In genomic region chr16:8923199-8923598, GRCh38 we compare ENCODE assay signal across 21 cellular contexts. TPM values are rescaled to one million over a fixed set of nuclear protein-coding genes. Genes with fewer than 3 reads are reported as not detected.
"Had no signal": no experiment of that assay in that cellular context is flagged by ENCODE, and none has a peak within 500 bp of the region (broad histone marks: within the 10 kb centered on the region; RNA-seq: fewer than 3 reads in every experiment).

No MANE protein-coding gene starts in this region.

- H3K4me1 ChIP-seq: breast epithelium had no signal

- DNase-seq: activated CD4-positive, alpha-beta T cell treated with anti-CD3 and anti-CD28 coated beads, Interleukin-2, amount 50 U/mL, for 4 hours; activated gamma-delta T cell treated with Interleukin-2 at 50 U/mL for 16 hours; activated naive CD8-positive, alpha-beta T cell treated with anti-CD3 and anti-CD28 coated beads, Interleukin-2, amount 10 ng/mL, durations not matched to agents 7 days and 5 days; activated T-cell treated with anti-CD3 and anti-CD28 coated beads, Interleukin-2, amount 50 U/mL, for 48 hours; aorta; effector CD4-positive, alpha-beta T cell; left cardiac atrium; mucosa of descending colon; naive thymus-derived CD8-positive, alpha-beta T cell; psoas muscle; stimulated activated CD4-positive, alpha-beta T cell treated with anti-CD3 and anti-CD28 coated beads, Interleukin-4, amount 100 ng/mL, for 1 hour; stimulated activated CD8-positive, alpha-beta memory T cell treated with anti-CD3 and anti-CD28 coated beads, Interleukin-4, amount 100 ng/mL, for 48 hours; stimulated activated naive CD8-positive, alpha-beta T cell treated with anti-CD3 and anti-CD28 coated beads, Interleukin-15, amount 100 ng/mL, for 72 hours had no signal

- ATAC-seq: left cardiac atrium; mucosa of descending colon; naive thymus-derived CD8-positive, alpha-beta T cell; psoas muscle; SK-N-SH treated with all-trans-retinoic acid at 6 μM for 48 hours; stimulated activated naive CD8-positive, alpha-beta T cell treated with anti-CD3 and anti-CD28 coated beads, Interleukin-15, amount 100 ng/mL, for 72 hours had no signal

- H3K27ac ChIP-seq: breast epithelium, psoas muscle had no signal

- H3K27ac Mint-ChIP-seq: activated naive CD8-positive, alpha-beta T cell treated with anti-CD3 and anti-CD28 coated beads, Interleukin-2, amount 10 ng/mL, durations not matched to agents 7 days and 5 days; naive thymus-derived CD8-positive, alpha-beta T cell; stimulated activated naive CD8-positive, alpha-beta T cell treated with anti-CD3 and anti-CD28 coated beads, Interleukin-15, amount 100 ng/mL, for 72 hours had no signal

- FAIRE-seq: colon had no signal

- H3K27me3 ChIP-seq: breast epithelium had no signal

- H3K9me3 Mint-ChIP-seq: activated naive CD8-positive, alpha-beta T cell treated with anti-CD3 and anti-CD28 coated beads, Interleukin-2, amount 10 ng/mL, durations not matched to agents 7 days and 5 days; naive thymus-derived CD8-positive, alpha-beta T cell; stimulated activated naive CD8-positive, alpha-beta T cell treated with anti-CD3 and anti-CD28 coated beads, Interleukin-15, amount 100 ng/mL, for 72 hours had no signal

- H3K9me3 ChIP-seq: breast epithelium, mucosa of descending colon, psoas muscle had no signal

- H3K27me3 Mint-ChIP-seq: activated naive CD8-positive, alpha-beta T cell treated with anti-CD3 and anti-CD28 coated beads, Interleukin-2, amount 10 ng/mL, durations not matched to agents 7 days and 5 days; naive thymus-derived CD8-positive, alpha-beta T cell; stimulated activated naive CD8-positive, alpha-beta T cell treated with anti-CD3 and anti-CD28 coated beads, Interleukin-15, amount 100 ng/mL, for 72 hours had no signal

- H3K4me3 ChIP-seq: breast epithelium, lung, mucosa of descending colon, psoas muscle had no signal

- H3K4me3 Mint-ChIP-seq: activated naive CD8-positive, alpha-beta T cell treated with anti-CD3 and anti-CD28 coated beads, Interleukin-2, amount 10 ng/mL, durations not matched to agents 7 days and 5 days; naive thymus-derived CD8-positive, alpha-beta T cell; stimulated activated naive CD8-positive, alpha-beta T cell treated with anti-CD3 and anti-CD28 coated beads, Interleukin-15, amount 100 ng/mL, for 72 hours had no signal

RNA-seq across cellular contexts. Expression of gene LITAFD, which starts 41.0 kb away (rescaled TPM):
- total RNA-seq: activated naive CD8-positive, alpha-beta T cell treated with anti-CD3 and anti-CD28 coated beads, Interleukin-2, amount 10 ng/mL, durations not matched to agents 7 days and 5 days; aorta; breast epithelium; fibroblast of lung; left cardiac atrium; lung; mucosa of descending colon; naive thymus-derived CD8-positive, alpha-beta T cell; psoas muscle; T-helper 1 cell treated with Interleukin-12 subunit alpha and Interleukin-12 subunit beta and Interleukin-4 antibody, amounts not matched to agents 30 ng/mL and 1 ng/mL, for 36 hours; urinary bladder had no signal
- polyA plus RNA-seq: aorta; fibroblast of lung; lung; naive thymus-derived CD8-positive, alpha-beta T cell; psoas muscle; thymus; urinary bladder had no signal
